In the genomic region with DNA sequence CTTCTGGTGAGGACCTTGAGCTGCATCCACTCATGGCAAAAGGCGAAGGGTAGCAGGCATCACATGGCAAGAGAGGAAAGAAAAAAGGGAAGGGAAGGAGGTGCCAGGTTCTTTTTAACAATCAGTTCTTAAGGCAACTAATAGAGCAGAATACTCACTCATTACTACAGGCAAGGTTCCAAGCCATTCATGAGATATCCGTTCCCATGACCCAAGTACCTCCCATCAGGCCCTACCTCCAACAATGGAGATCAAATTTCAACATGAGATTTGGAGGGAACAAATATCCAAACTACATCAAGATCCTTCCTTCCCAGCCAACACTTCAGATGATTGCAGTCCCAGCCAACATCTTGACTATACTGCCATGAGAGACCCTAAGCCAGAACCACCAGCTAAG, we compare ENCODE assay signal across 1 cellular context.
TF ChIP-seq lines count a peak whose summit lies in the region.

No MANE protein-coding gene starts in this region.

TF ChIP-seq in SK-N-SH, 30 proteins besides CTCF, POLR2A, EP300 and RAD21 (continued from another document):
- TF ChIP-seq, protein P1, sequence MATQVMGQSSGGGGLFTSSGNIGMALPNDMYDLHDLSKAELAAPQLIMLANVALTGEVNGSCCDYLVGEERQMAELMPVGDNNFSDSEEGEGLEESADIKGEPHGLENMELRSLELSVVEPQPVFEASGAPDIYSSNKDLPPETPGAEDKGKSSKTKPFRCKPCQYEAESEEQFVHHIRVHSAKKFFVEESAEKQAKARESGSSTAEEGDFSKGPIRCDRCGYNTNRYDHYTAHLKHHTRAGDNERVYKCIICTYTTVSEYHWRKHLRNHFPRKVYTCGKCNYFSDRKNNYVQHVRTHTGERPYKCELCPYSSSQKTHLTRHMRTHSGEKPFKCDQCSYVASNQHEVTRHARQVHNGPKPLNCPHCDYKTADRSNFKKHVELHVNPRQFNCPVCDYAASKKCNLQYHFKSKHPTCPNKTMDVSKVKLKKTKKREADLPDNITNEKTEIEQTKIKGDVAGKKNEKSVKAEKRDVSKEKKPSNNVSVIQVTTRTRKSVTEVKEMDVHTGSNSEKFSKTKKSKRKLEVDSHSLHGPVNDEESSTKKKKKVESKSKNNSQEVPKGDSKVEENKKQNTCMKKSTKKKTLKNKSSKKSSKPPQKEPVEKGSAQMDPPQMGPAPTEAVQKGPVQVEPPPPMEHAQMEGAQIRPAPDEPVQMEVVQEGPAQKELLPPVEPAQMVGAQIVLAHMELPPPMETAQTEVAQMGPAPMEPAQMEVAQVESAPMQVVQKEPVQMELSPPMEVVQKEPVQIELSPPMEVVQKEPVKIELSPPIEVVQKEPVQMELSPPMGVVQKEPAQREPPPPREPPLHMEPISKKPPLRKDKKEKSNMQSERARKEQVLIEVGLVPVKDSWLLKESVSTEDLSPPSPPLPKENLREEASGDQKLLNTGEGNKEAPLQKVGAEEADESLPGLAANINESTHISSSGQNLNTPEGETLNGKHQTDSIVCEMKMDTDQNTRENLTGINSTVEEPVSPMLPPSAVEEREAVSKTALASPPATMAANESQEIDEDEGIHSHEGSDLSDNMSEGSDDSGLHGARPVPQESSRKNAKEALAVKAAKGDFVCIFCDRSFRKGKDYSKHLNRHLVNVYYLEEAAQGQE (IDR thresholded peaks at IDR 0.05; ENCODE audit: low read depth, low read length), result no peak
- no peak for TF ChIP-seq JUND (IDR thresholded peaks at IDR 0.05)
